In the genomic region with DNA sequence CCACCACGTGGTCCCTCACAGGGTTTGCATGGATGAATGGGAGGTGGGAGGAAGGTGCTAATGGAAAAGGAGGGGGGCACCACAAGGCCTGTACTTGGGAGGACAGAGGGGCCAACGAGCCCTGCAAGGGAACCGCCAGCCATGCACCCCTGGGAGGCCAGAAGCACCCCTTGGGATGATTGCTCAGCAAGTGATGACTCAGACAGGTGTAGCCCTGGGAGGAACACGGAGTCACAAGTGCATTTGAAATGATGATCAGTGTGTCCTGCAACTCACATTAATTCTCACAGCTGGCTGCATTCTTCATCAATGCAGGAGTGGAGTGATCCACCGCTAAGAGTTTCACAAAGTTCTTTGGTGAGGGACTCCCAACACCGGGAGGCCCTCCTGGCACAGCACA, we compare ENCODE assay signal across 17 cellular contexts.
DNase-seq lines count a peak whose midpoint lies in the region; TF ChIP-seq lines count a peak whose summit lies in the region.
"Had no signal": no experiment of that assay in that cellular context is flagged by ENCODE, and none has a peak within 500 bp of the region (broad histone marks: within the 10 kb centered on the region; RNA-seq: fewer than 3 reads in every experiment).

No MANE protein-coding gene starts in this region.

- no peak overlapping the region for H3K4me2 ChIP-seq in osteoblast (ENCODE audit: insufficient read depth, low read length)
- H3K4me2 ChIP-seq: A549 had no signal

- POLR2A ChIA-PET in RWPE1 (lab: Yijun Ruan, JAX; ENCODE audit: low non-redundant PET): no interaction called here

- CTCF ChIA-PET in RWPE1 (lab: Yijun Ruan, JAX): interaction anchor here (0.6 kb wide), 1 partner anchor 10 kb away, joined by 5 read pairs; no protein-coding TSS in a partner anchor

- no peaks in the 10 kb centered on the region for H3K36me3 ChIP-seq in osteoblast (ENCODE audit: insufficient read depth, low read length)

- no peaks in the 10 kb centered on the region for H3K79me2 ChIP-seq in osteoblast (ENCODE audit: insufficient read depth, low read length)

- H4K20me1 ChIP-seq in osteoblast (ENCODE audit: insufficient read depth, low read length): no peaks in the 10 kb centered on the region

- TF ChIP-seq CTCF in RWPE1 (conservative IDR thresholded peaks at IDR 0.05; ENCODE audit: low read depth) (no peak), osteoblast (IDR thresholded peaks at IDR 0.05; ENCODE audit: extremely low read depth, low read depth, low read length) (no peak)

- no peak overlapping the region for H2AFZ ChIP-seq in osteoblast (ENCODE audit: low read length)

- H3K9me3 ChIP-seq in osteoblast (ENCODE audit: low read depth, low read length): no peaks in the 10 kb centered on the region

- H3K27me3 ChIP-seq in osteoblast (ENCODE audit: insufficient read depth, low read length): no peaks in the 10 kb centered on the region

- DNase-seq in DMS53 (lab: John Stamatoyannopoulos, UW): peak; percentile 35
- no peak for DNase-seq in DMS53 treated with DMSO at 0.1 percent for 48 hours (lab: John Stamatoyannopoulos, UW; ENCODE audit: unreplicated experiment)
- DNase-seq in COLO668 (lab: John Stamatoyannopoulos, UW; ENCODE audit: unreplicated experiment): peak; percentile 32
- peak; percentile 56 for DNase-seq in RWPE1 (ENCODE audit: low spot score)
- peak; percentile 36 for DNase-seq in osteoblast (ENCODE audit: insufficient read length, low spot score, missing footprints)
- DNase-seq in NCI-H2029 (lab: John Stamatoyannopoulos, UW): no peak
- DNase-seq in NCI-H187 (lab: John Stamatoyannopoulos, UW): no peak
- DNase-seq: AML-193; CD4-positive, alpha-beta T cell; DMS153; DND-41; EL; H9 had no signal

- no peak overlapping the region for H3K4me3 ChIP-seq in osteoblast (ENCODE audit: insufficient read depth, low read length)
- H3K4me3 ChIP-seq: A549, GM12878 had no signal

- H3K27ac ChIP-seq in RWPE1 (no peak overlapping the region), osteoblast (ENCODE audit: low read depth, low read length) (no peak overlapping the region)
- H3K27ac ChIP-seq: 22Rv1, A549, C4-2B had no signal

- no peaks in the 10 kb centered on the region for H3K4me1 ChIP-seq in osteoblast (ENCODE audit: insufficient read depth, low read length)
- H3K4me1 ChIP-seq: A549 had no signal

Comparison
In these comparisons a context has a peak if more than half of its experiments do, and no peak if none do; other contexts are left out.
1. DNase-seq: peak in DMS53 (single experiment), COLO668 (single experiment), RWPE1 (single experiment) and osteoblast (single experiment); none in DMS53 treated with DMSO at 0.1 percent for 48 hours (single experiment), NCI-H2029 (single experiment) and NCI-H187 (0 of 2).